Comparison of ENCODE assay signal across 1 cellular context in the genomic region with DNA sequence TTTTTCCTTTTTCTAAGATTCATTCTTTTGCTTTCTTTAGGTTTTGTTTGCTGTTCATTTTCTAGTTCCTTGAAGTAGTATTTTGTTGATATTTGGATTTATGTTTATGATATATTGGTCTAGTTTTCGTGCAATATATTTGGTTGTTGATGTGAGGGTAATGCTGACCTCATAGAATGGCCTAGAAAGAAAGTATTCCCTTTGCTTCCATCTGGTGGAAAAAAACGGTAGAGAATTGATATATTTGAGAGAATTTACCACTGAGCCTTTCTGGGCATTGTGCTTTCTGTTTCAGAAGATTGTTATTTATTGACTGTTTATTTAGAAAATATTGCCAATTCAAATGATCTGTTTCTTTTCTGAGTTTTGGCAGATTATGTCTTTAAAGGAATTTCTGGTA.
TF ChIP-seq lines count a peak whose summit lies in the region.

No MANE protein-coding gene starts in this region.

TF ChIP-seq in endothelial cell of umbilical vein, 7 proteins besides CTCF, POLR2A, EP300 and RAD21:
- TF ChIP-seq, protein P1, sequence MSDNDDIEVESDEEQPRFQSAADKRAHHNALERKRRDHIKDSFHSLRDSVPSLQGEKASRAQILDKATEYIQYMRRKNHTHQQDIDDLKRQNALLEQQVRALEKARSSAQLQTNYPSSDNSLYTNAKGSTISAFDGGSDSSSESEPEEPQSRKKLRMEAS (IDR thresholded peaks at IDR 0.05; ENCODE audit: insufficient read depth, insufficient read length): no peak
